In genomic region chr12:123260081-123260480, GRCh38 we compare ENCODE assay signal across 1 cellular context.
TF ChIP-seq lines count a peak whose summit lies in the region.

No MANE protein-coding gene starts in this region.

TF ChIP-seq in K562, 482 proteins besides CTCF, POLR2A, EP300 and RAD21:
- TF ChIP-seq ATF3 (IDR thresholded peaks at IDR 0.05): no peak
- TF ChIP-seq ATF3 (CRISPR knock-in tag; conservative IDR thresholded peaks at IDR 0.05): no peak
- no peak for TF ChIP-seq ZNF184 (CRISPR knock-in tag; IDR thresholded peaks at IDR 0.05)
- no peak for TF ChIP-seq HMGN3 (IDR thresholded peaks at IDR 0.05; ENCODE audit: borderline replicate concordance, extremely low read depth, insufficient read length, low read depth, low read length)
- TF ChIP-seq UBTF (IDR thresholded peaks at IDR 0.05; ENCODE audit: borderline replicate concordance in 1 of 2, low read depth in 2 of 2, low read length in 2 of 2): no peak
- TF ChIP-seq ID3 (CRISPR knock-in tag; IDR thresholded peaks at IDR 0.05): no peak
- TF ChIP-seq ID3 (tag; IDR thresholded peaks at IDR 0.05): no peak
- no peak for TF ChIP-seq ZFX (CRISPR knock-in tag; IDR thresholded peaks at IDR 0.05)
- TF ChIP-seq SREBF2 (CRISPR knock-in tag; IDR thresholded peaks at IDR 0.05): no peak
- TF ChIP-seq HBP1 (CRISPR knock-in tag; IDR thresholded peaks at IDR 0.05): no peak
- TF ChIP-seq ZBTB17 (CRISPR knock-in tag; IDR thresholded peaks at IDR 0.05): no peak
- no peak for TF ChIP-seq SMC3 (conservative IDR thresholded peaks at IDR 0.05; ENCODE audit: insufficient read depth, low read depth, low read length)
- TF ChIP-seq CHD4 (IDR thresholded peaks at IDR 0.05; ENCODE audit: insufficient read depth, insufficient replicate concordance, low read depth, low read length, poor library complexity, severe bottlenecking): no peak
- no peak for TF ChIP-seq SRSF7 (optimal IDR thresholded peaks at IDR 0.05; ENCODE audit: low read depth, low read length)
- no peak for TF ChIP-seq TFAP4 (CRISPR knock-in tag; IDR thresholded peaks at IDR 0.05; ENCODE audit: borderline replicate concordance)
- TF ChIP-seq ARHGAP35 (IDR thresholded peaks at IDR 0.05; ENCODE audit: partially characterized antibody): no peak
- no peak for TF ChIP-seq SFPQ (IDR thresholded peaks at IDR 0.05; ENCODE audit: low read depth, low read length)
- TF ChIP-seq IRF9 (tag; IDR thresholded peaks at IDR 0.05): no peak
TF ChIP-seq in K562: peak in this region for 0.
